Comparison of ENCODE assay signal across 23 cellular contexts in the genomic region with DNA sequence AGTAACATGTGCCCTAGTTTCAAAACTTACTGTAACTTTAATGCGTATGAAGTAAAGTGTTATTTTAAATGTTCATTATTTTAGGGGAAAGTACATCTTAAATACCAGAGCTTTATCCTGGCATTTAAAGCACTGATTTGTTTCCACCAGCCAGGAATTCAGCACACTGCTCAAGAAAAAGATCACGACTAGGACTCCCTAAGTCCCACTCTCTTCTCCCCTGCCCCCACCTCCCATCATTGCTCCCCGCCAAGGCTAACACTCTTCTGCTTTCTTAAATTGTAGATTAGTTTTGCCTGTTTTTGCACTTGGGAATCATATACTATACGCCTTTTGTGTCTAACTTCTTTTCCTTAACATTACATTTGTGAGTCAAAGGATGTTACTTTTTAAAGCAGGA. TPM values are rescaled to one million over a fixed set of nuclear protein-coding genes. Genes with fewer than 3 reads are reported as not detected.
DNase-seq lines count a peak whose midpoint lies in the region; ATAC-seq and TF ChIP-seq lines count a peak whose summit lies in the region.
"Had no signal": no experiment of that assay in that cellular context is flagged by ENCODE, and none has a peak within 500 bp of the region (broad histone marks: within the 10 kb centered on the region; RNA-seq: fewer than 3 reads in every experiment).

No MANE protein-coding gene starts in this region.

- H3K9ac ChIP-seq in BLaER1: no peak overlapping the region
- peak overlapping the region; percentile 1 for H3K9ac ChIP-seq in SK-N-MC (ENCODE audit: insufficient read length)

- no peak for TF ChIP-seq CTCF in upper lobe of right lung (IDR thresholded peaks at IDR 0.05)

- no peaks in the 10 kb centered on the region for H4K20me1 ChIP-seq in BLaER1

- no peak overlapping the region for H3K4me3 ChIP-seq in BLaER1
- H3K4me3 ChIP-seq in SK-N-MC: peak overlapping the region; percentile 37
- no peak overlapping the region for H3K4me3 ChIP-seq in upper lobe of right lung
- H3K4me3 ChIP-seq: A549, body of pancreas, lung had no signal

- intact Hi-C loops in sciatic nerve (cut with DNase I): no loop called here
- intact Hi-C loops in upper lobe of right lung (cut with DNase I): no loop called here

- no peak overlapping the region for H3K27ac ChIP-seq in BLaER1
- H3K27ac ChIP-seq in SK-N-MC: peak overlapping the region; percentile 39
- no peak overlapping the region for H3K27ac ChIP-seq in upper lobe of right lung
- H3K27ac ChIP-seq: A549, body of pancreas had no signal

- H3K9me3 ChIP-seq in BLaER1 (peaks cover 3% of the 10 kb centered on the region; the same call in 1 of the 2 replicates), SK-N-MC (ENCODE audit: low read depth, low read length) (no peaks in the 10 kb centered on the region), upper lobe of right lung (no peaks in the 10 kb centered on the region)
- H3K9me3 ChIP-seq: A549, body of pancreas had no signal

- no peak for DNase-seq in SK-N-MC (ENCODE audit: low read depth, low spot score)
- DNase-seq in left kidney (ENCODE audit: low read depth, low spot score): peak; percentile 27
- no peak for DNase-seq in sciatic nerve (ENCODE audit: low spot score)
- DNase-seq in GM19238 (ENCODE audit: insufficient read length, low spot score): no peak
- no peak for DNase-seq in upper lobe of right lung
- DNase-seq: activated naive CD4-positive, alpha-beta T cell treated with Interleukin-2 at 50 U/mL for 16 hours; activated T-cell treated with anti-CD3 and anti-CD28 coated beads for 4 hours; body of pancreas; CD4-positive, alpha-beta memory T cell; DMS79 treated with DMSO at 0.1 percent for 48 hours; erythroblast; NCI-H1417; NCI-H2171 treated with DMSO at 0.1 percent for 48 hours; occipital lobe; stimulated activated CD4-positive, alpha-beta T cell treated with anti-CD3 and anti-CD28 coated beads, Interleukin-4, amount 100 ng/mL, for 24 hours had no signal

- ATAC-seq in sciatic nerve (peak; percentile 55), upper lobe of right lung (no peak), HG03095 (IDR thresholded peaks at IDR 0.05; ENCODE audit: unreplicated experiment) (no peak), HG03045 (IDR thresholded peaks at IDR 0.05; ENCODE audit: unreplicated experiment) (no peak)
- ATAC-seq: A549, body of pancreas had no signal

- H3K4me1 ChIP-seq in BLaER1 (peaks cover 59% of the 10 kb centered on the region), upper lobe of right lung (peaks cover 4% of the 10 kb centered on the region)
- H3K4me1 ChIP-seq: body of pancreas had no signal

- no peaks in the 10 kb centered on the region for H3K27me3 ChIP-seq in BLaER1
- H3K27me3 ChIP-seq in upper lobe of right lung: no peaks in the 10 kb centered on the region
- H3K27me3 ChIP-seq: body of pancreas had no signal

- H3K36me3 ChIP-seq in BLaER1 (no peaks in the 10 kb centered on the region), SK-N-MC (ENCODE audit: insufficient read depth, low read length) (no peaks in the 10 kb centered on the region), upper lobe of right lung (no peaks in the 10 kb centered on the region)

- peak overlapping the region; percentile 59 for H3K4me2 ChIP-seq in BLaER1
- H3K4me2 ChIP-seq: A549 had no signal

RNA-seq across cellular contexts. Expression of a gene that starts 37.5 kb away (rescaled TPM):
- not detected for total RNA-seq in sciatic nerve
- not detected for total RNA-seq in upper lobe of right lung
- total RNA-seq: body of pancreas; CD4-positive, alpha-beta memory T cell; dermis blood vessel endothelial cell; glomerular endothelial cell; HT1080; lung; occipital lobe had no signal
